Comparison of ENCODE assay signal across 8 cellular contexts in genomic region chr13:94416454-94417080, GRCh38.
A peak's percentile ranks its signal among the peaks of the same experiment; 100 is the strongest.
DNase-seq lines count a peak whose midpoint lies in the region; ATAC-seq and TF ChIP-seq lines count a peak whose summit lies in the region.

No MANE protein-coding gene starts in this region.

- H3K4me1 ChIP-seq in left ventricle myocardium inferior (peaks cover 16% of the 10 kb centered on the region), tibial artery (no peaks in the 10 kb centered on the region)

- H3K27me3 ChIP-seq in left ventricle myocardium inferior (ENCODE audit: low read depth) (peaks cover 13% of the 10 kb centered on the region), tibial artery (no peaks in the 10 kb centered on the region)

- TF ChIP-seq CTCF in left ventricle myocardium inferior (IDR thresholded peaks at IDR 0.05; ENCODE audit: borderline replicate concordance) = peak; percentile 47
- peak in 1 of 2 experiments; percentile 21 for TF ChIP-seq CTCF in tibial artery (IDR thresholded peaks at IDR 0.05)

- no peak overlapping the region for H3K4me3 ChIP-seq in left ventricle myocardium inferior
- H3K4me3 ChIP-seq in tibial artery = no peak overlapping the region

- H3K36me3 ChIP-seq in left ventricle myocardium inferior (no peaks in the 10 kb centered on the region), tibial artery (no peaks in the 10 kb centered on the region)

- intact Hi-C loops in left ventricle myocardium inferior (cut with micrococcal nuclease) (no loop called here), cardiac septum (cut with DNase I) (no loop called here), tibial artery (cut with DNase I; ENCODE audit: low total_unique reads) (no loop called here)

- DNase-seq in left ventricle myocardium inferior = no peak
- DNase-seq in cardiac septum (ENCODE audit: low spot score) = no peak
- peak; percentile 24 for DNase-seq in NCI-H524 treated with DMSO at 0.1 percent for 48 hours (lab: John Stamatoyannopoulos, UW)
- no peak for DNase-seq in tibial artery

- ATAC-seq in esophagus mucosa (peak; percentile 64), GM18873 (IDR thresholded peaks at IDR 0.05; ENCODE audit: low FRiP score, unreplicated experiment) (no peak), GM18867 (IDR thresholded peaks at IDR 0.05; ENCODE audit: unreplicated experiment) (no peak), GM21360 (IDR thresholded peaks at IDR 0.05; ENCODE audit: unreplicated experiment) (no peak)

- H3K9me3 ChIP-seq in left ventricle myocardium inferior (replicated peaks) = peaks cover 18% of the 10 kb centered on the region
- peaks cover 0 to 5% (median 0%) of the 10 kb centered on the region in 3 donors for H3K9me3 ChIP-seq in tibial artery

- H3K27ac ChIP-seq in left ventricle myocardium inferior (replicated peaks) (no peak overlapping the region), tibial artery (no peak overlapping the region)
